16 cellular contexts compared by ENCODE assay signal in the genomic region with DNA sequence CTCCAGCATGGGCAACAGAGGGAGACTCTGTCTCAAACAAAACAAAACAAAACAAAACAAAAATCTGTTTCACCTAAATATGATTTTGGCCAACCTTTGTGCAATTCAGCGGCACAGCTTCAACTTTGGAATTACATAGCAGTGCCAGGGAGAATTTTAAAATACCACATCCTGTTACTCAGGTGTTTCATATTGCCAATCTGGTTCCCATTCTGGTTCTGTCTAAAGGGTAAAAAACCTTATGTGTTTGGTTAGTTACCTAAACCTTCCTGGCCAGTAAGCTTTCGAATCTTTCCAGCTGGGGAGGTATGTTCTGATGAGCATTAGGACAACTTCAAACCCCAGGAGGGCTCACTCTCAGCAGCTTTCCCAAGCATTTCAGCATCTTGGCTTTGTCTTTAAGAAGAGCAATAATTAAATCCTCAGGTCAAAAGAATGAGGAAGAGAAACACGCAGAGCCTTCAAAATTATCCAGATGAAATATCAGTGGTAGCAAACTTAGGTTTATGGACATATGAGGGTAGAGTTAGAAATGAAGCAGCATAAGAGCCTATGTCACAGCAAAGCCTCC. TPM values are rescaled to one million over a fixed set of nuclear protein-coding genes. Genes with fewer than 3 reads are reported as not detected.
DNase-seq lines count a peak whose midpoint lies in the region; ATAC-seq and TF ChIP-seq lines count a peak whose summit lies in the region.
"Had no signal": no experiment of that assay in that cellular context is flagged by ENCODE, and none has a peak within 500 bp of the region (broad histone marks: within the 10 kb centered on the region; RNA-seq: fewer than 3 reads in every experiment).

No MANE protein-coding gene starts in this region.

- H3K4me3 Mint-ChIP-seq in endodermal cell = peak overlapping the region; percentile 81
- H3K4me3 Mint-ChIP-seq: activated CD4-positive, alpha-beta T cell treated with anti-CD3 and anti-CD28 coated beads, Interleukin-2, amount 10 ng/mL, durations not matched to agents 7 days and 5 days; activated naive CD8-positive, alpha-beta T cell; memory B cell; stimulated activated naive B cell treated with anti-CD40 and anti-IgM and Interleukin-4, amounts not matched to agents 10 μg/mL and 1 μg/mL and 100 μg/mL, for 72 hours had no signal

- H3K9me3 ChIP-seq in SK-N-SH (no peaks in the 10 kb centered on the region), endodermal cell (ENCODE audit: control insufficient read depth, low read length) (no peaks in the 10 kb centered on the region), mesodermal cell (ENCODE audit: control insufficient read depth, low read length) (no peaks in the 10 kb centered on the region), tibial artery (no peaks in the 10 kb centered on the region)

- TF ChIP-seq EP300 in SK-N-SH (IDR thresholded peaks at IDR 0.05; ENCODE audit: borderline replicate concordance in 1 of 2, low read depth in 1 of 2, low read length in 1 of 2) = no peak

- no peak overlapping the region for H3K27ac Mint-ChIP-seq in endodermal cell
- H3K27ac Mint-ChIP-seq: activated CD4-positive, alpha-beta T cell treated with anti-CD3 and anti-CD28 coated beads, Interleukin-2, amount 10 ng/mL, durations not matched to agents 7 days and 5 days; activated naive CD8-positive, alpha-beta T cell; memory B cell; stimulated activated naive B cell treated with anti-CD40 and anti-IgM and Interleukin-4, amounts not matched to agents 10 μg/mL and 1 μg/mL and 100 μg/mL, for 72 hours had no signal

- H3K4me3 ChIP-seq in SK-N-SH (ENCODE audit: low read depth in 2 of 2, low read length in 1 of 2) (peak overlapping the region; percentile 6 to 52; a peak in 3 of 4 replicates), endodermal cell (ENCODE audit: low read length) (peak overlapping the region; percentile 89), mesodermal cell (ENCODE audit: extremely low read depth, insufficient read depth, low read length, poor library complexity, severe bottlenecking) (peak overlapping the region; percentile 72), tibial artery (peak overlapping the region; percentile 72 to 77)

- no peak for TF ChIP-seq CTCF in SK-N-SH (IDR thresholded peaks at IDR 0.05)
- no peak for TF ChIP-seq CTCF in endodermal cell (conservative IDR thresholded peaks at IDR 0.05)
- TF ChIP-seq CTCF in tibial artery (IDR thresholded peaks at IDR 0.05) = no peak

- peak overlapping the region; percentile 82 for H3K4me2 ChIP-seq in SK-N-SH

- DNase-seq in SK-N-SH (no peak), endodermal cell (no peak), tibial artery (no peak), NCI-H2227 (lab: John Stamatoyannopoulos, UW; ENCODE audit: unreplicated experiment) (no peak), SK-N-DZ (ENCODE audit: low spot score) (no peak), DMS53 (lab: John Stamatoyannopoulos, UW) (no peak)
- DNase-seq: 8988T; activated CD4-positive, alpha-beta T cell treated with anti-CD3 and anti-CD28 coated beads, Interleukin-2, amount 10 ng/mL, durations not matched to agents 7 days and 5 days; GDM1; NCI-H510A; stimulated activated naive B cell treated with anti-CD40 and anti-IgM and Interleukin-4, amounts not matched to agents 10 μg/mL and 1 μg/mL and 100 μg/mL, for 72 hours had no signal

- H2AFZ ChIP-seq in SK-N-SH (ENCODE audit: low read depth) = no peak overlapping the region

- H3F3A ChIP-seq in SK-N-SH (replicated peaks; ENCODE audit: insufficient read depth) = peaks cover 7% of the 10 kb centered on the region

- H3K9me2 ChIP-seq in SK-N-SH = no peaks in the 10 kb centered on the region

- H3K79me2 ChIP-seq in SK-N-SH (ENCODE audit: insufficient read depth) = peaks cover 74% of the 10 kb centered on the region

- H3K36me3 Mint-ChIP-seq in endodermal cell (ENCODE audit: low read depth) = no peaks in the 10 kb centered on the region
- H3K36me3 Mint-ChIP-seq: activated naive CD8-positive, alpha-beta T cell; memory B cell had no signal

- H3K4me1 ChIP-seq in SK-N-SH (ENCODE audit: control insufficient read depth in 1 of 2, insufficient read depth in 2 of 2, low read depth in 1 of 2, low read length in 1 of 2) (peaks cover 2 to 11% of the 10 kb centered on the region in 2 experiments; a peak in 3 of 4 replicates), endodermal cell (ENCODE audit: control insufficient read depth, insufficient read depth, low read length) (peaks cover 12% of the 10 kb centered on the region), mesodermal cell (ENCODE audit: control insufficient read depth, insufficient read depth, low read length, poor library complexity, severe bottlenecking) (peaks cover 35% of the 10 kb centered on the region), tibial artery (peaks cover 0 to 75% (median 44%) of the 10 kb centered on the region in 4 donors)

- H3K9ac ChIP-seq in SK-N-SH (peak overlapping the region; percentile 84), endodermal cell (ENCODE audit: extremely low read depth, low read length, poor library complexity, severe bottlenecking) (no peak overlapping the region)

- CTCF ChIA-PET in SK-N-SH (lab: Yijun Ruan, JAX) = interaction anchor here (2.0 kb wide), 1 partner anchor 125 kb away, joined by 5 read pairs; no protein-coding TSS in a partner anchor

- H3K36me3 ChIP-seq in SK-N-SH (replicated peaks in 1 of 2; ENCODE audit: control insufficient read depth in 1 of 2, insufficient read depth in 2 of 2, low read length in 1 of 2) (peaks cover 0 to 8% of the 10 kb centered on the region in 2 experiments), endodermal cell (ENCODE audit: control insufficient read depth, insufficient read depth, low read length) (no peaks in the 10 kb centered on the region), mesodermal cell (ENCODE audit: control insufficient read depth, insufficient read depth, low read length) (peaks cover 24% of the 10 kb centered on the region), tibial artery (peaks cover 0 to 6% (median 0%) of the 10 kb centered on the region in 3 donors)

- no peaks in the 10 kb centered on the region for H3K9me3 Mint-ChIP-seq in endodermal cell
- H3K9me3 Mint-ChIP-seq: activated CD4-positive, alpha-beta T cell treated with anti-CD3 and anti-CD28 coated beads, Interleukin-2, amount 10 ng/mL, durations not matched to agents 7 days and 5 days; memory B cell; stimulated activated naive B cell treated with anti-CD40 and anti-IgM and Interleukin-4, amounts not matched to agents 10 μg/mL and 1 μg/mL and 100 μg/mL, for 72 hours had no signal

- peaks cover 3% of the 10 kb centered on the region for H3K27me3 Mint-ChIP-seq in endodermal cell (ENCODE audit: insufficient read depth)

- no peak for TF ChIP-seq RAD21 in SK-N-SH (IDR thresholded peaks at IDR 0.05; ENCODE audit: low read length)

- peaks cover 25% of the 10 kb centered on the region for H3K4me1 Mint-ChIP-seq in endodermal cell

- ATAC-seq in SK-N-SH treated with all-trans-retinoic acid at 6 μM for 48 hours = no peak
- ATAC-seq: stimulated activated naive B cell treated with anti-CD40 and anti-IgM and Interleukin-4, amounts not matched to agents 10 μg/mL and 1 μg/mL and 100 μg/mL, for 72 hours had no signal

- WGBS in SK-N-SH (ENCODE audit: low lambda C conversion rate) = 35% methylated on average over 3 of the region's 3 CpGs
- 89 to 100% methylated on average over 2 to 3 of the region's 3 CpGs for WGBS in endodermal cell (ENCODE audit: insufficient coverage in 1 of 2, insufficient read length in 1 of 2), 2 experiments
- 67 to 100% methylated on average over 1 to 3 of the region's 3 CpGs for WGBS in mesodermal cell (ENCODE audit: insufficient coverage in 2 of 2), 2 experiments

- intact Hi-C loops in tibial artery (cut with DNase I; ENCODE audit: low total_unique reads) = no loop called here

- POLR2A ChIA-PET in SK-N-SH (lab: Yijun Ruan, JAX) = no interaction called here

- H3K27me3 ChIP-seq in SK-N-SH (ENCODE audit: insufficient read depth) (no peaks in the 10 kb centered on the region; the same call in 1 of the 2 replicates), endodermal cell (ENCODE audit: control insufficient read depth, insufficient read depth, low read length, poor library complexity, severe bottlenecking) (no peaks in the 10 kb centered on the region), tibial artery (no peaks in the 10 kb centered on the region)

- H3K27ac ChIP-seq in SK-N-SH (ENCODE audit: low read depth in 2 of 2, low read length in 1 of 2) (peak overlapping the region in 1 of 2 experiments; percentile 66; a peak in 1 of 4 replicates), endodermal cell (ENCODE audit: low read depth, low read length) (no peak overlapping the region), mesodermal cell (ENCODE audit: low read depth, low read length, severe bottlenecking) (no peak overlapping the region), tibial artery (peak overlapping the region; percentile 88)

- peaks cover 4% of the 10 kb centered on the region; the same call in 1 of the 2 replicates for H4K20me1 ChIP-seq in SK-N-SH (ENCODE audit: insufficient read depth)

TF ChIP-seq in SK-N-SH treated with all-trans-retinoic acid at 6 μM for 48 hours, 23 proteins besides CTCF, POLR2A, EP300 and RAD21 (continues in another document):
- TF ChIP-seq RARB (CRISPR knock-in tag; IDR thresholded peaks at IDR 0.05) = no peak

RNA-seq across cellular contexts. Expression of a gene that starts 2.7 kb away (rescaled TPM):
- polyA plus RNA-seq in SK-N-SH (2012; rRNA removed) = 23.7 and 39.9 TPM in 2 replicates
- polyA plus RNA-seq in SK-N-SH (2012; cell fraction: cytosol; rRNA removed) = 32.4 and 34.4 TPM in 2 replicates
- 26.5 and 64.3 TPM in 2 replicates for polyA plus RNA-seq in SK-N-SH (2012; cell fraction: nucleus; rRNA removed)
- total RNA-seq in endodermal cell = 10 to 100 TPM; 12.3 to 23.8 TPM
- 12.8 TPM for polyA plus RNA-seq in endodermal cell (2013, experiment 1 of 2)
- 12.7 TPM for polyA plus RNA-seq in endodermal cell (2013, experiment 2 of 2)
- 52.2 TPM for polyA plus RNA-seq in mesodermal cell (2013, experiment 1 of 2)
- 53.2 TPM for polyA plus RNA-seq in mesodermal cell (2013, experiment 2 of 2)
- not detected in 2 replicates for polyA plus RNA-seq in SK-N-DZ (2014; cell fraction: cytosol; rRNA removed)
- polyA plus RNA-seq in SK-N-DZ (2014; cell fraction: nucleus; rRNA removed) = not detected in 2 replicates
- total RNA-seq: activated CD4-positive, alpha-beta T cell treated with anti-CD3 and anti-CD28 coated beads, Interleukin-2, amount 10 ng/mL, durations not matched to agents 7 days and 5 days had no signal

RNA-seq across cellular contexts. Expression of a gene that starts 57.8 kb away (rescaled TPM):
- polyA plus RNA-seq in SK-N-SH (2012; rRNA removed) = not detected in 2 replicates
- not detected in 2 replicates for polyA plus RNA-seq in SK-N-SH (2012; cell fraction: cytosol; rRNA removed)
- polyA plus RNA-seq in SK-N-SH (2012; cell fraction: nucleus; rRNA removed) = not detected in 2 replicates
- not detected for total RNA-seq in endodermal cell
- polyA plus RNA-seq in endodermal cell (2013, experiment 1 of 2) = not detected
- not detected for polyA plus RNA-seq in endodermal cell (2013, experiment 2 of 2)
- not detected for polyA plus RNA-seq in mesodermal cell (2013, experiment 1 of 2)
- polyA plus RNA-seq in mesodermal cell (2013, experiment 2 of 2) = not detected
- not detected in 2 replicates for polyA plus RNA-seq in SK-N-DZ (2014; cell fraction: cytosol; rRNA removed)
- polyA plus RNA-seq in SK-N-DZ (2014; cell fraction: nucleus; rRNA removed) = not detected in 2 replicates
- total RNA-seq: activated CD4-positive, alpha-beta T cell treated with anti-CD3 and anti-CD28 coated beads, Interleukin-2, amount 10 ng/mL, durations not matched to agents 7 days and 5 days; H1 had no signal
- polyA plus RNA-seq: H1 had no signal

Comparison
In these comparisons a context has a peak if more than half of its experiments do, and no peak if none do; other contexts are left out.
1. H3K27ac ChIP-seq: peak in tibial artery (2 of 2); none in endodermal cell (single experiment) and mesodermal cell (single experiment).
2. H3K4me3 ChIP-seq: peak in every context shown above with its lines; median percentile 89 in endodermal cell; 74 in tibial artery; 72 in mesodermal cell; 29 in SK-N-SH.